In the genomic region with DNA sequence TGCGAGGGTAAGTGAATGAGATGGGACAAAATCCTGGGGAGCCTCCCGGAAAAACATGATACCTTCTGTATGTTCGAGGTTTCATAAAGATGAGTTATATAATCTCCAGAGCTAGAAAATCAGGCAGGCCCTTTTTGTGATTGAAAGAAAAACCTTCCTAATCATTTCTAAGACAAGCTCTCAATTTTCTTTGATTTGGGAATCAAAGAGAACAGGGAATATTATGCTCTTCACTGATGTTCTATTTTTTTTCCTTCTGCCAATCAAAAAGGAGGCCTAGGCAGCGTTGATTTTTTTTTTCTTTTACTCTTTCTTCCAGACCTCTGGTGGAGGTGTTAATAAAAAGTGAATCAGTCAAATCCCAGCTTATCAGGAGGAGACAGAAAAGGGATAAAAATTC, we compare ENCODE assay signal across 22 cellular contexts. TPM values are rescaled to one million over a fixed set of nuclear protein-coding genes. Genes with fewer than 3 reads are reported as not detected.
"Had no signal": no experiment of that assay in that cellular context is flagged by ENCODE, and none has a peak within 500 bp of the region (broad histone marks: within the 10 kb centered on the region; RNA-seq: fewer than 3 reads in every experiment).

No MANE protein-coding gene starts in this region.

- H3K9ac ChIP-seq: KMS-11 had no signal

- H3K4me3 ChIP-seq: MG63, Peyer's patch had no signal

- H3K36me3 ChIP-seq: MG63, Peyer's patch had no signal

- H3K4me1 ChIP-seq: Peyer's patch had no signal

- H3K4me2 ChIP-seq: KMS-11 had no signal

- H3K27ac ChIP-seq: KMS-11, Peyer's patch, VCaP had no signal

- H3K9me3 ChIP-seq: MG63, Peyer's patch had no signal

- H3K27me3 ChIP-seq: MG63, Peyer's patch had no signal

- DNase-seq: activated CD4-positive, alpha-beta memory T cell treated with anti-CD3 and anti-CD28 coated beads for 36 hours; activated CD4-positive, alpha-beta T cell treated with anti-CD3 and anti-CD28 coated beads, Interleukin-2, amount 10 ng/mL, durations not matched to agents 7 days and 5 days; activated CD4-positive, CD25-positive, alpha-beta regulatory T cell; activated CD8-positive, alpha-beta memory T cell treated with anti-CD3 and anti-CD28 coated beads for 24 hours; activated effector memory CD4-positive, alpha-beta T cell treated with anti-CD3 and anti-CD28 coated beads, Interleukin-2, amount 50 U/mL, for 16 hours; activated naive CD4-positive, alpha-beta T cell treated with anti-CD3 and anti-CD28 coated beads for 36 hours; activated T-cell treated with anti-CD3 and anti-CD28 coated beads, Interleukin-2, amount 50 U/mL, for 4 hours; central memory CD4-positive, alpha-beta T cell; MG63; MV-4-11; NCI-H1092 treated with DMSO at 0.1 percent for 48 hours; NCI-H1417 treated with DMSO at 0.1 percent for 48 hours; NCI-H1694 treated with DMSO at 0.1 percent for 48 hours; NCI-H2029 treated with DMSO at 0.1 percent for 48 hours; NCI-H510A treated with DMSO at 0.1 percent for 48 hours; NCI-H69; Peyer's patch; SHP77 treated with DMSO at 0.1 percent for 48 hours; T-cell had no signal

RNA-seq across cellular contexts. Expression of a gene that starts 34.5 kb away (rescaled TPM):
- total RNA-seq: activated CD4-positive, alpha-beta memory T cell treated with anti-CD3 and anti-CD28 coated beads for 36 hours; activated CD4-positive, alpha-beta T cell treated with anti-CD3 and anti-CD28 coated beads, Interleukin-2, amount 10 ng/mL, durations not matched to agents 7 days and 5 days; activated naive CD4-positive, alpha-beta T cell treated with anti-CD3 and anti-CD28 coated beads for 36 hours; activated T-cell treated with anti-CD3 and anti-CD28 coated beads, Interleukin-2, amount 50 U/mL, for 4 hours; T-cell; T-helper 2 cell treated with Interferon-gamma antibody and Interleukin-4, amounts not matched to agents 100 ng/mL and 5 ng/mL, for 36 hours had no signal
